In genomic region chr6:39003072-39003471, GRCh38 we compare ENCODE assay signal across 10 cellular contexts. TPM values are rescaled to one million over a fixed set of nuclear protein-coding genes. Genes with fewer than 3 reads are reported as not detected.
DNase-seq lines count a peak whose midpoint lies in the region; ATAC-seq and TF ChIP-seq lines count a peak whose summit lies in the region.
"Had no signal": no experiment of that assay in that cellular context is flagged by ENCODE, and none has a peak within 500 bp of the region (broad histone marks: within the 10 kb centered on the region; RNA-seq: fewer than 3 reads in every experiment).

No MANE protein-coding gene starts in this region.

- no peak overlapping the region for H2AFZ ChIP-seq in PC-3 (ENCODE audit: low read length)

- H4K20me1 ChIP-seq in PC-3 (ENCODE audit: low read length): no peaks in the 10 kb centered on the region

- in situ Hi-C loops in G401 (cut with HindIII; ENCODE audit: low sequenced_read_pairs): no loop called here

- no peaks in the 10 kb centered on the region for H3K36me3 Mint-ChIP-seq in glutamatergic neuron (ENCODE audit: unreplicated experiment)

- CTCF ChIA-PET in PC-3 (lab: Charles Lee): no interaction called here

- no peak overlapping the region for H3K4me2 ChIP-seq in PC-3 (ENCODE audit: low read length)
- H3K4me2 ChIP-seq: smooth muscle cell had no signal

- no peaks in the 10 kb centered on the region for H3K79me2 ChIP-seq in PC-3 (ENCODE audit: low read length)

- POLR2A ChIA-PET in PC-3 (lab: Charles Lee; ENCODE audit: unreplicated experiment): no interaction called here

- no peak overlapping the region for H3K27ac Mint-ChIP-seq in glutamatergic neuron (ENCODE audit: unreplicated experiment)

- no peaks in the 10 kb centered on the region for H3K36me3 ChIP-seq in PC-3 (ENCODE audit: low read depth, low read length)

- no peak overlapping the region for H3K4me3 ChIP-seq in PC-3 (ENCODE audit: low read length)
- H3K4me3 ChIP-seq: smooth muscle cell had no signal

- no peak overlapping the region for H3K27ac ChIP-seq in PC-3 (ENCODE audit: low read length)

- no peak overlapping the region for H3K9ac ChIP-seq in PC-3 (ENCODE audit: low read length)

- H3K4me3 Mint-ChIP-seq in glutamatergic neuron (ENCODE audit: unreplicated experiment): no peak overlapping the region

- H3K9me2 ChIP-seq in PC-3 (replicated peaks; ENCODE audit: low read length): no peaks in the 10 kb centered on the region

- ATAC-seq in PC-3 (no peak), HG03159 (IDR thresholded peaks at IDR 0.05; ENCODE audit: unreplicated experiment) (no peak)

- intact Hi-C loops in PC-3 (cut with micrococcal nuclease): no loop called here

- no TSS peak for BruUV-seq in PC-3 (replicated peaks; lab: Mats Ljungman, UMichigan)

- H3K4me1 Mint-ChIP-seq in glutamatergic neuron (ENCODE audit: low read depth, unreplicated experiment): no peaks in the 10 kb centered on the region

- H3K9me3 Mint-ChIP-seq in glutamatergic neuron (ENCODE audit: unreplicated experiment): no peaks in the 10 kb centered on the region

- peaks cover 4% of the 10 kb centered on the region for H3K27me3 Mint-ChIP-seq in glutamatergic neuron (ENCODE audit: unreplicated experiment)

- H3F3A ChIP-seq in PC-3 (ENCODE audit: low read length, unreplicated experiment): no peaks in the 10 kb centered on the region

- TF ChIP-seq CTCF in GM12873 (IDR thresholded peaks at IDR 0.05; ENCODE audit: insufficient read depth, low read depth, low read length, missing control alignments) (peak; percentile 47), PC-3 (conservative IDR thresholded peaks at IDR 0.05; ENCODE audit: low read depth, low read length) (peak; percentile 47; the same call in 1 of the 2 replicates), glutamatergic neuron (IDR thresholded peaks at IDR 0.05; ENCODE audit: partially characterized antibody, unreplicated experiment) (no peak)

- no peaks in the 10 kb centered on the region for H3K4me1 ChIP-seq in PC-3 (ENCODE audit: insufficient read depth, low read length)

- peak; percentile 51 for DNase-seq in DMS53 (lab: John Stamatoyannopoulos, UW)
- DNase-seq in DMS53 treated with DMSO at 0.1 percent for 48 hours (lab: John Stamatoyannopoulos, UW; ENCODE audit: unreplicated experiment): no peak
- peak; percentile 25 for DNase-seq in PC-3
- DNase-seq in glutamatergic neuron: peak; percentile 39
- DNase-seq in GDM1 (lab: John Stamatoyannopoulos, UW): no peak
- DNase-seq in G401 (ENCODE audit: low spot score): no peak
- DNase-seq: H7 had no signal

- peaks cover 79% of the 10 kb centered on the region for H3K27me3 ChIP-seq in PC-3 (ENCODE audit: low read length)

- no peaks in the 10 kb centered on the region for H3K9me3 ChIP-seq in PC-3 (ENCODE audit: low read length)

RNA-seq across cellular contexts. Expression of gene GLP1R, which starts 45.5 kb away (rescaled TPM):
- not detected in 2 replicates for total RNA-seq in PC-3 (2014; rRNA removed)
- not detected for total RNA-seq in glutamatergic neuron (ENCODE audit: unreplicated experiment)
- not detected in 2 replicates for total RNA-seq in G401 (2014; rRNA removed; shearing (Covaris generic))
- total RNA-seq: smooth muscle cell had no signal

Comparison
In these comparisons a context has a peak if more than half of its experiments do, and no peak if none do; other contexts are left out.
1. DNase-seq: peak in DMS53 (single experiment), PC-3 (single experiment) and glutamatergic neuron (single experiment); none in DMS53 treated with DMSO at 0.1 percent for 48 hours (single experiment), GDM1 (single experiment) and G401 (single experiment).